16 cellular contexts compared by ENCODE assay signal in the genomic region with DNA sequence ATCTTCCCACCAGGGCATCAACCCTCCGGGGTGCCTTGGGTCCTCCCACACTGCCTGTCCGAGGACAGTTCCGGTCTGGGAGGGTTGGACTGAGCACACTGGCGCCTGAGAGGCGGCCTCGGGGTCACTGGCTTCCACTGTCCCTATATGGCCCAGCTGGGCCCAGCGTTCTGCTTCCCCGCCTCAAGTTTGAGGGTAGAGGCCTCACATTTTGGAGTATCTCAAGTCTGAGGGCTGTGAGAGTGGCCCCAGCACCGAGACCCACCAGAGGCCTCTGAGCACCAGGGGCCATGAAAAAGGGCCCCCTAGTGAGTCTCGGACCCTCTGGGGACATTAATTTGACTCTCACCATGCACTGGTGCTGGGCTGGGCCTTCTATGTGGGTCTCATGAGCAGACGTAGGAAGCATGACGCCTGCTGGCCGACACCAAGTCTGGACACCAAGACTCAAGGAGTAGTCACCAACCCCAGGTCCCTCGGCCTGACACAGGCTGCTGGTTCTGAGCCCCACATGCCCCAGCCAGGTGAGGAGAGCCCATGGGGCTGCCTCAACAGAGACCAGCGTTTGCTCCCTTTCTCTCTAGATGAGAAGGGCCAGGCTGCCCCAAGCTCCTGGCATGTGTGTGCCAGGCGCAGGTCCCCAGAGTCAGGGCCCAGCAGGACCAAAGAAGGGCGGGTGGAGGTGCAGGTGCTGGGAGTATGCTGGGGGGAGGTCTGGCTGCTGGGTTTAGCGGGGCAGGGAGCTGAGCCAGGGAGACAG.
"Had no signal": no experiment of that assay in that cellular context is flagged by ENCODE, and none has a peak within 500 bp of the region (broad histone marks: within the 10 kb centered on the region; RNA-seq: fewer than 3 reads in every experiment).

No MANE protein-coding gene starts in this region.

- H3K27me3 ChIP-seq: stomach had no signal

- H3K9me3 ChIP-seq: stomach had no signal

- ATAC-seq: activated T-cell treated with anti-CD3 and anti-CD28 coated beads, Interleukin-2, amount 50 U/mL, for 4 hours; naive thymus-derived CD4-positive, alpha-beta T cell; T-cell had no signal

- H3K27ac ChIP-seq: SK-N-MC had no signal

- H3K36me3 ChIP-seq: stomach had no signal

- H3K4me3 ChIP-seq: SK-N-MC, stomach had no signal

- DNase-seq: activated CD4-positive, alpha-beta memory T cell treated with anti-CD3 and anti-CD28 coated beads for 36 hours; activated effector memory CD4-positive, alpha-beta T cell treated with anti-CD3 and anti-CD28 coated beads, Interleukin-2, amount 50 U/mL, for 16 hours; activated naive CD8-positive, alpha-beta T cell treated with anti-CD3 and anti-CD28 coated beads for 36 hours; activated T-cell treated with anti-CD3 and anti-CD28 coated beads, Interleukin-2, amount 50 U/mL, for 4 hours; foreskin melanocyte; naive thymus-derived CD4-positive, alpha-beta T cell; nucleus accumbens; stimulated activated CD4-positive, alpha-beta T cell treated with anti-CD3 and anti-CD28 coated beads, Interleukin-15, amount 100 ng/mL, for 24 hours; stimulated activated CD4-positive, alpha-beta T cell treated with anti-CD3 and anti-CD28 coated beads, Interleukin-4, amount 100 ng/mL, for 4 hours; stomach; T-cell; T1000 had no signal

- FAIRE-seq: bronchial epithelial cell, colon, keratinocyte had no signal
